Comparison of ENCODE assay signal across 1 cellular context in the genomic region with DNA sequence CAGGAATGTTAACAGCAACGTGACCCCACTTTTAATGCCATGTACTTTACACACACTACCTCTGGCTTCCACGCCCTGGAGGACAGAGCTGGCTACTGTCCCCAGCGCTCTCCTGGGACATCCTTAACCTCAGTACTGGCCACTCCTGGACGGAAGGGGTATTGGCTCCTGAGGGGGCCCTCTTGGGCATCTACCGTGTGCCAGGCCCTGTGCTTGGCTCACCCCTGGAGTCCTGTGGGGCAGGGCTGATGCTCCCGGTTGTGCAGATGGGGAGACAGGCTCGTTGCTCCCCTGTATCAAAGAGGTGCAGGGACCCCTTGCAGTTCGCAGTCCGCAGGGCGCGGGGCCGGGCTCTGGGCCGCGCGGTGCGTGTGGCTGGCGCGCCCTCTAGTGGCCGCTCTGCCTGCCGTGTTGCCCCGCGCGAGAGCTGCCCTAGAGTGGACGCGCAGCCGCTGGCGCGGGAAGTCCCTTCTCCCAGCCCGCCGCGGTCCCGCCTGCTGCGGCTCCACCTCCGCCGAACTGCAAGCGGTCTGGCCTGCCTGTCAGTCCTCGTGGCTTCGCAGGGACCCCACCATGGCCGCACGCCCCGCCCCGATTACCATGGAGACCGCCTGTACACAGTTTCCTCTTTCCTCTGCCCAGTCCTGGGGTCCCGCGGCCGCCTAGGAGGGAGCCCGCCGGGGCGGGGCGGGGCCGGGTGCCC.
TF ChIP-seq lines count a peak whose summit lies in the region.

A gene with protein sequence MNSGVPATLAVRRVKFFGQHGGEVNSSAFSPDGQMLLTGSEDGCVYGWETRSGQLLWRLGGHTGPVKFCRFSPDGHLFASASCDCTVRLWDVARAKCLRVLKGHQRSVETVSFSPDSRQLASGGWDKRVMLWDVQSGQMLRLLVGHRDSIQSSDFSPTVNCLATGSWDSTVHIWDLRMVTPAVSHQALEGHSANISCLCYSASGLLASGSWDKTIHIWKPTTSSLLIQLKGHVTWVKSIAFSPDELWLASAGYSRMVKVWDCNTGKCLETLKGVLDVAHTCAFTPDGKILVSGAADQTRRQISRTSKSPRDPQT (plus strand): TSS at position 632 of the 703 bp plus-strand sequence. CDS start 72 bp downstream, outside the sequence.

TF ChIP-seq in HepG2, 621 proteins besides CTCF, POLR2A, EP300 and RAD21 (continued from another document and continues in another):
- peak; percentile 27; the same call in 1 of the 2 replicates for TF ChIP-seq TARDBP (CRISPR knock-in tag; IDR thresholded peaks at IDR 0.05)
- TF ChIP-seq, protein P1, sequence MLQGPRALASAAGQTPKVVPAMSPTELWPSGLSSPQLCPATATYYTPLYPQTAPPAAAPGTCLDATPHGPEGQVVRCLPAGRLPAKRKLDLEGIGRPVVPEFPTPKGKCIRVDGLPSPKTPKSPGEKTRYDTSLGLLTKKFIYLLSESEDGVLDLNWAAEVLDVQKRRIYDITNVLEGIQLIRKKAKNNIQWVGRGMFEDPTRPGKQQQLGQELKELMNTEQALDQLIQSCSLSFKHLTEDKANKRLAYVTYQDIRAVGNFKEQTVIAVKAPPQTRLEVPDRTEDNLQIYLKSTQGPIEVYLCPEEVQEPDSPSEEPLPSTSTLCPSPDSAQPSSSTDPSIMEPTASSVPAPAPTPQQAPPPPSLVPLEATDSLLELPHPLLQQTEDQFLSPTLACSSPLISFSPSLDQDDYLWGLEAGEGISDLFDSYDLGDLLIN (CRISPR knock-in tag; IDR thresholded peaks at IDR 0.05; ENCODE audit: borderline replicate concordance), result no peak
- TF ChIP-seq, protein P2, sequence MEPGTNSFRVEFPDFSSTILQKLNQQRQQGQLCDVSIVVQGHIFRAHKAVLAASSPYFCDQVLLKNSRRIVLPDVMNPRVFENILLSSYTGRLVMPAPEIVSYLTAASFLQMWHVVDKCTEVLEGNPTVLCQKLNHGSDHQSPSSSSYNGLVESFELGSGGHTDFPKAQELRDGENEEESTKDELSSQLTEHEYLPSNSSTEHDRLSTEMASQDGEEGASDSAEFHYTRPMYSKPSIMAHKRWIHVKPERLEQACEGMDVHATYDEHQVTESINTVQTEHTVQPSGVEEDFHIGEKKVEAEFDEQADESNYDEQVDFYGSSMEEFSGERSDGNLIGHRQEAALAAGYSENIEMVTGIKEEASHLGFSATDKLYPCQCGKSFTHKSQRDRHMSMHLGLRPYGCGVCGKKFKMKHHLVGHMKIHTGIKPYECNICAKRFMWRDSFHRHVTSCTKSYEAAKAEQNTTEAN (CRISPR knock-in tag; conservative IDR thresholded peaks at IDR 0.05), result no peak
- TF ChIP-seq, protein P3, sequence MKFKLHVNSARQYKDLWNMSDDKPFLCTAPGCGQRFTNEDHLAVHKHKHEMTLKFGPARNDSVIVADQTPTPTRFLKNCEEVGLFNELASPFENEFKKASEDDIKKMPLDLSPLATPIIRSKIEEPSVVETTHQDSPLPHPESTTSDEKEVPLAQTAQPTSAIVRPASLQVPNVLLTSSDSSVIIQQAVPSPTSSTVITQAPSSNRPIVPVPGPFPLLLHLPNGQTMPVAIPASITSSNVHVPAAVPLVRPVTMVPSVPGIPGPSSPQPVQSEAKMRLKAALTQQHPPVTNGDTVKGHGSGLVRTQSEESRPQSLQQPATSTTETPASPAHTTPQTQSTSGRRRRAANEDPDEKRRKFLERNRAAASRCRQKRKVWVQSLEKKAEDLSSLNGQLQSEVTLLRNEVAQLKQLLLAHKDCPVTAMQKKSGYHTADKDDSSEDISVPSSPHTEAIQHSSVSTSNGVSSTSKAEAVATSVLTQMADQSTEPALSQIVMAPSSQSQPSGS (CRISPR knock-in tag; IDR thresholded peaks at IDR 0.05), result 0 out of 2 replicates have a peak, but pooled peaks have one; percentile 35
- TF ChIP-seq, protein P4, sequence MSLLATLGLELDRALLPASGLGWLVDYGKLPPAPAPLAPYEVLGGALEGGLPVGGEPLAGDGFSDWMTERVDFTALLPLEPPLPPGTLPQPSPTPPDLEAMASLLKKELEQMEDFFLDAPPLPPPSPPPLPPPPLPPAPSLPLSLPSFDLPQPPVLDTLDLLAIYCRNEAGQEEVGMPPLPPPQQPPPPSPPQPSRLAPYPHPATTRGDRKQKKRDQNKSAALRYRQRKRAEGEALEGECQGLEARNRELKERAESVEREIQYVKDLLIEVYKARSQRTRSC (CRISPR knock-in tag; IDR thresholded peaks at IDR 0.05; ENCODE audit: low read depth), result no peak
- TF ChIP-seq GABPB1 (CRISPR knock-in tag; IDR thresholded peaks at IDR 0.05), result peak; percentile 67; the same call in 1 of the 2 replicates
- no peak; the same call in 1 of the 2 replicates for TF ChIP-seq FOSL2 (CRISPR knock-in tag; IDR thresholded peaks at IDR 0.05)
- TF ChIP-seq, protein P5, sequence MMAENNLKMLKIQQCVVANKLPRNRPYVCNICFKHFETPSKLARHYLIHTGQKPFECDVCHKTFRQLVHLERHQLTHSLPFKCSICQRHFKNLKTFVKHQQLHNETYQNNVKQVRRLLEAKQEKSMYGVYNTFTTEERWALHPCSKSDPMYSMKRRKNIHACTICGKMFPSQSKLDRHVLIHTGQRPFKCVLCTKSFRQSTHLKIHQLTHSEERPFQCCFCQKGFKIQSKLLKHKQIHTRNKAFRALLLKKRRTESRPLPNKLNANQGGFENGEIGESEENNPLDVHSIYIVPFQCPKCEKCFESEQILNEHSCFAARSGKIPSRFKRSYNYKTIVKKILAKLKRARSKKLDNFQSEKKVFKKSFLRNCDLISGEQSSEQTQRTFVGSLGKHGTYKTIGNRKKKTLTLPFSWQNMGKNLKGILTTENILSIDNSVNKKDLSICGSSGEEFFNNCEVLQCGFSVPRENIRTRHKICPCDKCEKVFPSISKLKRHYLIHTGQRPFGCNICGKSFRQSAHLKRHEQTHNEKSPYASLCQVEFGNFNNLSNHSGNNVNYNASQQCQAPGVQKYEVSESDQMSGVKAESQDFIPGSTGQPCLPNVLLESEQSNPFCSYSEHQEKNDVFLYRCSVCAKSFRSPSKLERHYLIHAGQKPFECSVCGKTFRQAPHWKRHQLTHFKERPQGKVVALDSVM (CRISPR knock-in tag; IDR thresholded peaks at IDR 0.05), result 0 out of 2 replicates have a peak, but pooled peaks have one; percentile 40
- TF ChIP-seq, protein P6, sequence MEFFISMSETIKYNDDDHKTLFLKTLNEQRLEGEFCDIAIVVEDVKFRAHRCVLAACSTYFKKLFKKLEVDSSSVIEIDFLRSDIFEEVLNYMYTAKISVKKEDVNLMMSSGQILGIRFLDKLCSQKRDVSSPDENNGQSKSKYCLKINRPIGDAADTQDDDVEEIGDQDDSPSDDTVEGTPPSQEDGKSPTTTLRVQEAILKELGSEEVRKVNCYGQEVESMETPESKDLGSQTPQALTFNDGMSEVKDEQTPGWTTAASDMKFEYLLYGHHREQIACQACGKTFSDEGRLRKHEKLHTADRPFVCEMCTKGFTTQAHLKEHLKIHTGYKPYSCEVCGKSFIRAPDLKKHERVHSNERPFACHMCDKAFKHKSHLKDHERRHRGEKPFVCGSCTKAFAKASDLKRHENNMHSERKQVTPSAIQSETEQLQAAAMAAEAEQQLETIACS (CRISPR knock-in tag; IDR thresholded peaks at IDR 0.05), result 0 out of 2 replicates have a peak, but pooled peaks have one; percentile 51
- no peak for TF ChIP-seq ZNF549 (CRISPR knock-in tag; IDR thresholded peaks at IDR 0.05)
- TF ChIP-seq ZNF350 (CRISPR knock-in tag; IDR thresholded peaks at IDR 0.05; ENCODE audit: borderline replicate concordance, low read depth), result peak; percentile 51; the same call in 1 of the 2 replicates
- TF ChIP-seq ZFX (CRISPR knock-in tag; IDR thresholded peaks at IDR 0.05; ENCODE audit: low read depth), result peak; percentile 65; the same call in 1 of the 2 replicates
- no peak for TF ChIP-seq THYN1 (CRISPR knock-in tag; IDR thresholded peaks at IDR 0.05; ENCODE audit: borderline replicate concordance, low read depth)
- peak; percentile 37 for TF ChIP-seq SRSF1 (optimal IDR thresholded peaks at IDR 0.05; ENCODE audit: low read depth, low read length)
- no peak for TF ChIP-seq POLR2G (IDR thresholded peaks at IDR 0.05; ENCODE audit: low read depth, low read length)
- TF ChIP-seq ZNF644 (CRISPR knock-in tag; IDR thresholded peaks at IDR 0.05; ENCODE audit: low read depth), result no peak
- TF ChIP-seq, protein P7, sequence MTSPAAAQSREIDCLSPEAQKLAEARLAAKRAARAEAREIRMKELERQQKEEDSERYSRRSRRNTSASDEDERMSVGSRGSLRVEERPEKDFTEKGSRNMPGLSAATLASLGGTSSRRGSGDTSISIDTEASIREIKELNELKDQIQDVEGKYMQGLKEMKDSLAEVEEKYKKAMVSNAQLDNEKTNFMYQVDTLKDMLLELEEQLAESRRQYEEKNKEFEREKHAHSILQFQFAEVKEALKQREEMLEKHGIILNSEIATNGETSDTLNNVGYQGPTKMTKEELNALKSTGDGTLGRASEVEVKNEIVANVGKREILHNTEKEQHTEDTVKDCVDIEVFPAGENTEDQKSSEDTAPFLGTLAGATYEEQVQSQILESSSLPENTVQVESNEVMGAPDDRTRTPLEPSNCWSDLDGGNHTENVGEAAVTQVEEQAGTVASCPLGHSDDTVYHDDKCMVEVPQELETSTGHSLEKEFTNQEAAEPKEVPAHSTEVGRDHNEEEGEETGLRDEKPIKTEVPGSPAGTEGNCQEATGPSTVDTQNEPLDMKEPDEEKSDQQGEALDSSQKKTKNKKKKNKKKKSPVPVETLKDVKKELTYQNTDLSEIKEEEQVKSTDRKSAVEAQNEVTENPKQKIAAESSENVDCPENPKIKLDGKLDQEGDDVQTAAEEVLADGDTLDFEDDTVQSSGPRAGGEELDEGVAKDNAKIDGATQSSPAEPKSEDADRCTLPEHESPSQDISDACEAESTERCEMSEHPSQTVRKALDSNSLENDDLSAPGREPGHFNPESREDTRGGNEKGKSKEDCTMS (CRISPR knock-in tag; conservative IDR thresholded peaks at IDR 0.05), result no peak
- TF ChIP-seq PHF5A (CRISPR knock-in tag; IDR thresholded peaks at IDR 0.05; ENCODE audit: low read depth, unreplicated experiment), result no peak
- TF ChIP-seq FOXC1 (CRISPR knock-in tag; IDR thresholded peaks at IDR 0.05; ENCODE audit: borderline replicate concordance), result peak; percentile 39; the same call in 1 of the 2 replicates
- no peak for TF ChIP-seq CENPX (CRISPR knock-in tag; IDR thresholded peaks at IDR 0.05)
- TF ChIP-seq DPF2 (CRISPR knock-in tag; IDR thresholded peaks at IDR 0.05; ENCODE audit: borderline replicate concordance, low read depth), result no peak
- TF ChIP-seq TRIM24 (CRISPR knock-in tag; IDR thresholded peaks at IDR 0.05), result no peak
- no peak for TF ChIP-seq ATAD3A (CRISPR knock-in tag; IDR thresholded peaks at IDR 0.05)
- TF ChIP-seq, protein P8, sequence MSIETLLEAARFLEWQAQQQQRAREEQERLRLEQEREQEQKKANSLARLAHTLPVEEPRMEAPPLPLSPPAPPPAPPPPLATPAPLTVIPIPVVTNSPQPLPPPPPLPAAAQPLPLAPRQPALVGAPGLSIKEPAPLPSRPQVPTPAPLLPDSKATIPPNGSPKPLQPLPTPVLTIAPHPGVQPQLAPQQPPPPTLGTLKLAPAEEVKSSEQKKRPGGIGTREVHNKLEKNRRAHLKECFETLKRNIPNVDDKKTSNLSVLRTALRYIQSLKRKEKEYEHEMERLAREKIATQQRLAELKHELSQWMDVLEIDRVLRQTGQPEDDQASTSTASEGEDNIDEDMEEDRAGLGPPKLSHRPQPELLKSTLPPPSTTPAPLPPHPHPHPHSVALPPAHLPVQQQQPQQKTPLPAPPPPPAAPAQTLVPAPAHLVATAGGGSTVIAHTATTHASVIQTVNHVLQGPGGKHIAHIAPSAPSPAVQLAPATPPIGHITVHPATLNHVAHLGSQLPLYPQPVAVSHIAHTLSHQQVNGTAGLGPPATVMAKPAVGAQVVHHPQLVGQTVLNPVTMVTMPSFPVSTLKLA (IDR thresholded peaks at IDR 0.05), result 0 out of 2 replicates have a peak, but pooled peaks have one; percentile 3
- TF ChIP-seq, protein P9, sequence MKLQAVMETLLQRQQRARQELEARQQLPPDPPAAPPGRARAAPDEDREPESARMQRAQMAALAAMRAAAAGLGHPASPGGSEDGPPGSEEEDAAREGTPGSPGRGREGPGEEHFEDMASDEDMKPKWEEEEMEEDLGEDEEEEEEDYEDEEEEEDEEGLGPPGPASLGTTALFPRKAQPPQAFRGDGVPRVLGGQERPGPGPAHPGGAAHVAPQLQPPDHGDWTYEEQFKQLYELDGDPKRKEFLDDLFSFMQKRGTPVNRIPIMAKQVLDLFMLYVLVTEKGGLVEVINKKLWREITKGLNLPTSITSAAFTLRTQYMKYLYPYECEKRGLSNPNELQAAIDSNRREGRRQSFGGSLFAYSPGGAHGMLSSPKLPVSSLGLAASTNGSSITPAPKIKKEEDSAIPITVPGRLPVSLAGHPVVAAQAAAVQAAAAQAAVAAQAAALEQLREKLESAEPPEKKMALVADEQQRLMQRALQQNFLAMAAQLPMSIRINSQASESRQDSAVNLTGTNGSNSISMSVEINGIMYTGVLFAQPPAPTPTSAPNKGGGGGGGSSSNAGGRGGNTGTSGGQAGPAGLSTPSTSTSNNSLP (IDR thresholded peaks at IDR 0.05; ENCODE audit: low read depth, low read length), result 0 out of 2 replicates have a peak, but pooled peaks have one; percentile 12
- TF ChIP-seq ARNT2 (CRISPR knock-in tag; IDR thresholded peaks at IDR 0.05; ENCODE audit: low read depth), result peak; percentile 49; the same call in 1 of the 2 replicates
- TF ChIP-seq, protein P10, sequence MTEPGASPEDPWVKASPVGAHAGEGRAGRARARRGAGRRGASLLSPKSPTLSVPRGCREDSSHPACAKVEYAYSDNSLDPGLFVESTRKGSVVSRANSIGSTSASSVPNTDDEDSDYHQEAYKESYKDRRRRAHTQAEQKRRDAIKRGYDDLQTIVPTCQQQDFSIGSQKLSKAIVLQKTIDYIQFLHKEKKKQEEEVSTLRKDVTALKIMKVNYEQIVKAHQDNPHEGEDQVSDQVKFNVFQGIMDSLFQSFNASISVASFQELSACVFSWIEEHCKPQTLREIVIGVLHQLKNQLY (CRISPR knock-in tag; IDR thresholded peaks at IDR 0.05), result no peak
- peak; percentile 45 for TF ChIP-seq ETV5 (CRISPR knock-in tag; IDR thresholded peaks at IDR 0.05; ENCODE audit: borderline replicate concordance)
- TF ChIP-seq, protein P11, sequence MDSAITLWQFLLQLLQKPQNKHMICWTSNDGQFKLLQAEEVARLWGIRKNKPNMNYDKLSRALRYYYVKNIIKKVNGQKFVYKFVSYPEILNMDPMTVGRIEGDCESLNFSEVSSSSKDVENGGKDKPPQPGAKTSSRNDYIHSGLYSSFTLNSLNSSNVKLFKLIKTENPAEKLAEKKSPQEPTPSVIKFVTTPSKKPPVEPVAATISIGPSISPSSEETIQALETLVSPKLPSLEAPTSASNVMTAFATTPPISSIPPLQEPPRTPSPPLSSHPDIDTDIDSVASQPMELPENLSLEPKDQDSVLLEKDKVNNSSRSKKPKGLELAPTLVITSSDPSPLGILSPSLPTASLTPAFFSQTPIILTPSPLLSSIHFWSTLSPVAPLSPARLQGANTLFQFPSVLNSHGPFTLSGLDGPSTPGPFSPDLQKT (CRISPR knock-in tag; IDR thresholded peaks at IDR 0.05; ENCODE audit: borderline replicate concordance), result no peak
- peak; percentile 54 for TF ChIP-seq RBM39 (IDR thresholded peaks at IDR 0.05; ENCODE audit: low read depth, low read length, poor library complexity, severe bottlenecking)
- TF ChIP-seq ZNF501 (CRISPR knock-in tag; IDR thresholded peaks at IDR 0.05), result peak; percentile 78; the same call in 1 of the 2 replicates
- no peak for TF ChIP-seq PITX1 (CRISPR knock-in tag; IDR thresholded peaks at IDR 0.05)
